26 cellular contexts compared by ENCODE assay signal in genomic region chr5:28082610-28083009, GRCh38.
"Had no signal": no experiment of that assay in that cellular context is flagged by ENCODE, and none has a peak within 500 bp of the region (broad histone marks: within the 10 kb centered on the region; RNA-seq: fewer than 3 reads in every experiment).

No MANE protein-coding gene starts in this region.

- H3K36me3 ChIP-seq: brain microvascular endothelial cell, colonic mucosa, heart left ventricle had no signal

- ATAC-seq: activated naive CD4-positive, alpha-beta T cell treated with anti-CD3 and anti-CD28 coated beads, Interleukin-2, amount 50 U/mL, for 72 hours; activated T-cell treated with anti-CD3 and anti-CD28 coated beads, Interleukin-2, amount 50 U/mL, for 72 hours; esophagus mucosa; heart left ventricle; WTC11 had no signal

- H3K36me3 Mint-ChIP-seq: activated naive CD4-positive, alpha-beta T cell treated with anti-CD3 and anti-CD28 coated beads, Interleukin-2, amount 10 ng/mL, durations not matched to agents 7 days and 5 days; activated naive CD8-positive, alpha-beta T cell treated with anti-CD3 and anti-CD28 coated beads, Interleukin-2, amount 10 ng/mL, durations not matched to agents 7 days and 5 days had no signal

- H3K27ac ChIP-seq: brain microvascular endothelial cell, colonic mucosa, heart left ventricle, VCaP had no signal

- H3K4me3 Mint-ChIP-seq: activated CD4-positive, alpha-beta memory T cell treated with anti-CD3 and anti-CD28 coated beads, Interleukin-2, amount 10 ng/mL, durations not matched to agents 7 days and 5 days; activated CD4-positive, alpha-beta T cell treated with anti-CD3 and anti-CD28 coated beads, Interleukin-2, amount 10 ng/mL, durations not matched to agents 7 days and 5 days; activated naive CD4-positive, alpha-beta T cell treated with anti-CD3 and anti-CD28 coated beads, Interleukin-2, amount 10 ng/mL, durations not matched to agents 7 days and 5 days; activated naive CD8-positive, alpha-beta T cell treated with anti-CD3 and anti-CD28 coated beads, Interleukin-2, amount 10 ng/mL, durations not matched to agents 7 days and 5 days; activated T-cell treated with anti-CD3 and anti-CD28 coated beads, Interleukin-2, amount 50 U/mL, for 24 hours; activated T-cell treated with anti-CD3 and anti-CD28 coated beads, Interleukin-2, amount 50 U/mL, for 72 hours; WTC11 had no signal

- H3K4me1 Mint-ChIP-seq: activated CD4-positive, alpha-beta memory T cell treated with anti-CD3 and anti-CD28 coated beads, Interleukin-2, amount 10 ng/mL, durations not matched to agents 7 days and 5 days; activated CD4-positive, alpha-beta T cell treated with anti-CD3 and anti-CD28 coated beads, Interleukin-2, amount 10 ng/mL, durations not matched to agents 7 days and 5 days; activated naive CD4-positive, alpha-beta T cell treated with anti-CD3 and anti-CD28 coated beads, Interleukin-2, amount 10 ng/mL, durations not matched to agents 7 days and 5 days; activated naive CD8-positive, alpha-beta T cell treated with anti-CD3 and anti-CD28 coated beads, Interleukin-2, amount 10 ng/mL, durations not matched to agents 7 days and 5 days; WTC11 had no signal

- FAIRE-seq: astrocyte, bronchial epithelial cell had no signal

- DNase-seq: activated CD4-positive, alpha-beta memory T cell treated with anti-CD3 and anti-CD28 coated beads, Interleukin-2, amount 10 ng/mL, durations not matched to agents 7 days and 5 days; activated CD4-positive, alpha-beta T cell treated with anti-CD3 and anti-CD28 coated beads for 1 hour; activated CD4-positive, alpha-beta T cell treated with anti-CD3 and anti-CD28 coated beads for 4 hours; activated CD4-positive, alpha-beta T cell treated with anti-CD3 and anti-CD28 coated beads, Interleukin-2, amount 10 ng/mL, durations not matched to agents 7 days and 5 days; activated CD4-positive, alpha-beta T cell treated with anti-CD3 and anti-CD28 coated beads, Interleukin-2, amount 50 U/mL, for 4 hours; activated CD8-positive, alpha-beta memory T cell treated with anti-CD3 and anti-CD28 coated beads, Interleukin-2, amount 50 U/mL, for 48 hours; activated gamma-delta T cell; activated naive CD4-positive, alpha-beta T cell; activated naive CD4-positive, alpha-beta T cell treated with anti-CD3 and anti-CD28 coated beads, Interleukin-2, amount 10 ng/mL, durations not matched to agents 7 days and 5 days; activated naive CD8-positive, alpha-beta T cell treated with anti-CD3 and anti-CD28 coated beads, Interleukin-2, amount 10 ng/mL, durations not matched to agents 7 days and 5 days; activated T-cell treated with anti-CD3 and anti-CD28 coated beads for 4 hours; activated T-cell treated with anti-CD3 and anti-CD28 coated beads, Interleukin-2, amount 50 U/mL, for 24 hours; activated T-cell treated with anti-CD3 and anti-CD28 coated beads, Interleukin-2, amount 50 U/mL, for 72 hours; brain microvascular endothelial cell; colonic mucosa; effector CD8-positive, alpha-beta T cell; foreskin fibroblast; glutamatergic neuron; T-helper 2 cell had no signal

- H3K9me3 ChIP-seq: colonic mucosa had no signal

- H3K4me1 ChIP-seq: colonic mucosa, heart left ventricle had no signal

- H3K27ac Mint-ChIP-seq: activated CD4-positive, alpha-beta memory T cell treated with anti-CD3 and anti-CD28 coated beads, Interleukin-2, amount 10 ng/mL, durations not matched to agents 7 days and 5 days; activated CD4-positive, alpha-beta T cell treated with anti-CD3 and anti-CD28 coated beads, Interleukin-2, amount 10 ng/mL, durations not matched to agents 7 days and 5 days; activated naive CD4-positive, alpha-beta T cell treated with anti-CD3 and anti-CD28 coated beads, Interleukin-2, amount 10 ng/mL, durations not matched to agents 7 days and 5 days; activated naive CD4-positive, alpha-beta T cell treated with anti-CD3 and anti-CD28 coated beads, Interleukin-2, amount 50 U/mL, for 72 hours; activated naive CD8-positive, alpha-beta T cell treated with anti-CD3 and anti-CD28 coated beads, Interleukin-2, amount 10 ng/mL, durations not matched to agents 7 days and 5 days; activated T-cell treated with anti-CD3 and anti-CD28 coated beads, Interleukin-2, amount 50 U/mL, for 24 hours; activated T-cell treated with anti-CD3 and anti-CD28 coated beads, Interleukin-2, amount 50 U/mL, for 72 hours; WTC11 had no signal

- H3K27me3 ChIP-seq: brain microvascular endothelial cell, colonic mucosa, heart left ventricle had no signal

- H3K4me3 ChIP-seq: colonic mucosa, heart left ventricle had no signal

- H3K27me3 Mint-ChIP-seq: activated CD4-positive, alpha-beta memory T cell treated with anti-CD3 and anti-CD28 coated beads, Interleukin-2, amount 10 ng/mL, durations not matched to agents 7 days and 5 days; activated CD4-positive, alpha-beta T cell treated with anti-CD3 and anti-CD28 coated beads, Interleukin-2, amount 10 ng/mL, durations not matched to agents 7 days and 5 days; activated naive CD4-positive, alpha-beta T cell treated with anti-CD3 and anti-CD28 coated beads, Interleukin-2, amount 10 ng/mL, durations not matched to agents 7 days and 5 days; activated naive CD8-positive, alpha-beta T cell treated with anti-CD3 and anti-CD28 coated beads, Interleukin-2, amount 10 ng/mL, durations not matched to agents 7 days and 5 days; activated T-cell treated with anti-CD3 and anti-CD28 coated beads, Interleukin-2, amount 50 U/mL, for 24 hours had no signal
